ENCODE assay signal across 8 cellular contexts in the genomic region with DNA sequence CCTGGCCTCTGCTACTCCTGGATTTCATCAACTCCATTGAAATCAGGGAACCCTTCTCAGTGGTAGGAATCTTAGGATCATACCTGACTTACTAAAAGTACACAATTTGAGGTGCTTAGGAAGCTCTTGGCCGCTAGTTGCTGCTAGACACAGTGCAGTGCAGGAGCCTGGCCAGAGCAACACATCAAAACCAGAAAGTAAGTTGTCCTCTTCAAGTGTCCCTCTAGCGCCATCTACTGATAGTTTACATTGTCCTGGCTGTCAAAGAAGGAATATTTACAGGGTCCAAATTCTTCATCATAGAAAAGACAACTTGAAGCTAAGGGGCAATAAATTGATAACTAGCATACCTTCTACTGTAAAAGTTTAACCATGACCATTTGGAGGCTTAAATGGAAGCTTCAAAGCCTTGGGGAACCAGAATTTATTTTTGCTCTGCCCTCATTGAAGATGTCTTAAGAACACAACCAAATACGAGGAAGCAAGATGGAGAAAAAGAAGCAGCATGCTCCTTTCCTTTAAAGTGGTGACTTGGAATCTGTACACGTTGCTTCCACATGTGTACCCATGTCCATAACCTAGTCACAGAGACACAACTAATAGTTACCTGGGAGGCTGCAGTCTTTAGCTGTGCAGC.
DNase-seq lines count a peak whose midpoint lies in the region; ATAC-seq and TF ChIP-seq lines count a peak whose summit lies in the region.

No MANE protein-coding gene starts in this region.

- no peaks in the 10 kb centered on the region for H3K27me3 ChIP-seq in heart right ventricle

- no peaks in the 10 kb centered on the region for H3K36me3 ChIP-seq in heart right ventricle

- H3K4me3 ChIP-seq in heart right ventricle = no peak overlapping the region
- no peak overlapping the region for H3K4me3 ChIP-seq in retinal pigment epithelial cell (ENCODE audit: low read length)

- no peaks in the 10 kb centered on the region for H3K9me3 ChIP-seq in heart right ventricle

- 18 to 20% methylated on average over 4 of the region's 4 CpGs for WGBS in heart right ventricle, 2 donors

- no peaks in the 10 kb centered on the region for H3K4me1 ChIP-seq in heart right ventricle

- TF ChIP-seq CTCF in VCaP (conservative IDR thresholded peaks at IDR 0.05) (peak; percentile 89), heart right ventricle (IDR thresholded peaks at IDR 0.05) (peak; percentile 51 to 80 (median 71)), retinal pigment epithelial cell (conservative IDR thresholded peaks at IDR 0.05; ENCODE audit: low read depth, low read length) (peak; percentile 87)

- DNase-seq in DMS 273 treated with DMSO at 0.1 percent for 48 hours (lab: John Stamatoyannopoulos, UW) = peak; percentile 28
- peak; percentile 86 for DNase-seq in NCI-H2171 (lab: John Stamatoyannopoulos, UW)
- peak; percentile 14 to 57 for DNase-seq in heart right ventricle
- peak; percentile 63 for DNase-seq in retinal pigment epithelial cell (ENCODE audit: low read depth)
- no peak for DNase-seq in activated CD8-positive, alpha-beta memory T cell treated with anti-CD3 and anti-CD28 coated beads, Interleukin-2, amount 50 U/mL, for 48 hours

- H3K27ac ChIP-seq in VCaP (peak overlapping the region; percentile 40; the same call in 1 of the 2 replicates), heart right ventricle (no peak overlapping the region)

- ATAC-seq in GM19395 (IDR thresholded peaks at IDR 0.05; ENCODE audit: unreplicated experiment) = peak; percentile 97
- peak; percentile 99 for ATAC-seq in HG03280 (IDR thresholded peaks at IDR 0.05; ENCODE audit: unreplicated experiment)
- peak; percentile 62 to 86 (median 76) for ATAC-seq in heart right ventricle

- intact Hi-C loops in heart right ventricle (cut with DNase I) = loop anchor here in 9 of 10 donors (2.0 to 10.0 kb wide), 7 partner anchors 398 to 815 kb away; no protein-coding TSS in a partner anchor
